Comparison of ENCODE assay signal across 14 cellular contexts in genomic region chr10:129741280-129741977, GRCh38.
DNase-seq lines count a peak whose midpoint lies in the region; ATAC-seq and TF ChIP-seq lines count a peak whose summit lies in the region.
"Had no signal": no experiment of that assay in that cellular context is flagged by ENCODE, and none has a peak within 500 bp of the region (broad histone marks: within the 10 kb centered on the region; RNA-seq: fewer than 3 reads in every experiment).

No MANE protein-coding gene starts in this region.

- H3K9me3 Mint-ChIP-seq in stimulated activated effector memory CD8-positive, alpha-beta T cell treated with anti-CD3 and anti-CD28 coated beads, Interleukin-12 subunit alpha, Interleukin-12 subunit beta, amount 100 ng/mL, for 72 hours: peaks cover 12% of the 10 kb centered on the region
- H3K9me3 Mint-ChIP-seq in CD4-positive, alpha-beta memory T cell: peaks cover 0 to 48% (median 40%) of the 10 kb centered on the region in 8 donors

- no peak overlapping the region for H3K27ac ChIP-seq in right atrium auricular region
- no peak overlapping the region for H3K27ac ChIP-seq in heart right ventricle
- no peak overlapping the region for H3K27ac ChIP-seq in hepatocyte
- no peak overlapping the region for H3K27ac ChIP-seq in sigmoid colon
- no peak overlapping the region for H3K27ac ChIP-seq in CD4-positive, alpha-beta memory T cell (ENCODE audit: low read depth, low read length)
- H3K27ac ChIP-seq: C4-2B had no signal

- TF ChIP-seq POLR2A in sigmoid colon (IDR thresholded peaks at IDR 0.05): no peak

- H3K36me3 ChIP-seq in right atrium auricular region: no peaks in the 10 kb centered on the region
- H3K36me3 ChIP-seq in heart right ventricle: no peaks in the 10 kb centered on the region
- no peaks in the 10 kb centered on the region for H3K36me3 ChIP-seq in hepatocyte (replicated peaks; ENCODE audit: insufficient read depth, low read depth)
- no peaks in the 10 kb centered on the region for H3K36me3 ChIP-seq in sigmoid colon
- no peaks in the 10 kb centered on the region for H3K36me3 ChIP-seq in CD4-positive, alpha-beta memory T cell (ENCODE audit: insufficient read depth, low read length)

- H3K27me3 ChIP-seq in right atrium auricular region: no peaks in the 10 kb centered on the region
- no peaks in the 10 kb centered on the region for H3K27me3 ChIP-seq in heart right ventricle
- H3K27me3 ChIP-seq in hepatocyte: no peaks in the 10 kb centered on the region
- no peaks in the 10 kb centered on the region for H3K27me3 ChIP-seq in sigmoid colon
- no peaks in the 10 kb centered on the region for H3K27me3 ChIP-seq in CD4-positive, alpha-beta memory T cell (ENCODE audit: insufficient read depth, low read length)

- TF ChIP-seq CTCF in right atrium auricular region (IDR thresholded peaks at IDR 0.05) (no peak), heart right ventricle (IDR thresholded peaks at IDR 0.05) (no peak), hepatocyte (IDR thresholded peaks at IDR 0.05; ENCODE audit: poor library complexity) (no peak), sigmoid colon (IDR thresholded peaks at IDR 0.05) (no peak)

- H3K4me3 Mint-ChIP-seq in stimulated activated effector memory CD8-positive, alpha-beta T cell treated with anti-CD3 and anti-CD28 coated beads, Interleukin-12 subunit alpha, Interleukin-12 subunit beta, amount 100 ng/mL, for 72 hours: no peak overlapping the region
- H3K4me3 Mint-ChIP-seq in CD4-positive, alpha-beta memory T cell: no peak overlapping the region

- no peak overlapping the region for H3K27ac Mint-ChIP-seq in stimulated activated effector memory CD8-positive, alpha-beta T cell treated with anti-CD3 and anti-CD28 coated beads, Interleukin-12 subunit alpha, Interleukin-12 subunit beta, amount 100 ng/mL, for 72 hours
- H3K27ac Mint-ChIP-seq in CD4-positive, alpha-beta memory T cell: no peak overlapping the region

- WGBS in heart right ventricle, 2 donors: 94 to 97% methylated on average over 19 of the region's 19 CpGs
- 93% methylated on average over 19 of the region's 19 CpGs for WGBS in hepatocyte (ENCODE audit: low lambda C conversion rate, missing lambda C conversion rate)
- WGBS in sigmoid colon, 2 donors: 93 to 96% methylated on average over 19 of the region's 19 CpGs

- no peak overlapping the region for H3K4me2 ChIP-seq in hepatocyte

- no peaks in the 10 kb centered on the region for H4K20me1 ChIP-seq in hepatocyte (ENCODE audit: insufficient read depth, poor library complexity, severe bottlenecking)

- H3K9me2 ChIP-seq in hepatocyte (replicated peaks; ENCODE audit: insufficient read depth): no peaks in the 10 kb centered on the region

- H3K4me3 ChIP-seq in right atrium auricular region (no peak overlapping the region), heart right ventricle (no peak overlapping the region), hepatocyte (no peak overlapping the region), sigmoid colon (no peak overlapping the region)
- H3K4me3 ChIP-seq in CD4-positive, alpha-beta memory T cell (ENCODE audit: low read length in 2 of 2): no peak overlapping the region

- no peaks in the 10 kb centered on the region for H3K79me2 ChIP-seq in hepatocyte

- no peak for TF ChIP-seq EP300 in sigmoid colon (IDR thresholded peaks at IDR 0.05)

- H3K4me1 Mint-ChIP-seq in stimulated activated effector memory CD8-positive, alpha-beta T cell treated with anti-CD3 and anti-CD28 coated beads, Interleukin-12 subunit alpha, Interleukin-12 subunit beta, amount 100 ng/mL, for 72 hours: peaks cover 4% of the 10 kb centered on the region
- H3K4me1 Mint-ChIP-seq in CD4-positive, alpha-beta memory T cell: peaks cover 0 to 3% (median 0%) of the 10 kb centered on the region in 4 donors

- H3K4me1 ChIP-seq in right atrium auricular region (no peaks in the 10 kb centered on the region), heart right ventricle (no peaks in the 10 kb centered on the region), hepatocyte (ENCODE audit: insufficient read depth) (no peaks in the 10 kb centered on the region), sigmoid colon (no peaks in the 10 kb centered on the region)
- H3K4me1 ChIP-seq in CD4-positive, alpha-beta memory T cell (ENCODE audit: insufficient read depth, low read length): no peaks in the 10 kb centered on the region

- intact Hi-C loops in heart right ventricle (cut with DNase I) (no loop called here), sigmoid colon (cut with DNase I) (no loop called here)
- intact Hi-C loops in CD4-positive, alpha-beta memory T cell (cut with micrococcal nuclease): no loop called here

- no peaks in the 10 kb centered on the region for H3K9me3 ChIP-seq in right atrium auricular region
- peaks cover 0 to 19% (median 0%) of the 10 kb centered on the region in 11 donors for H3K9me3 ChIP-seq in heart right ventricle
- H3K9me3 ChIP-seq in hepatocyte (ENCODE audit: low read depth): no peaks in the 10 kb centered on the region
- no peaks in the 10 kb centered on the region for H3K9me3 ChIP-seq in sigmoid colon
- peaks cover 0 to 9% of the 10 kb centered on the region in 2 donors for H3K9me3 ChIP-seq in CD4-positive, alpha-beta memory T cell (ENCODE audit: control insufficient read depth in 1 of 2, low read length in 2 of 2)

- POLR2A ChIA-PET in CD4-positive, alpha-beta memory T cell (lab: Charles Lee; ENCODE audit: partially characterized antibody): no interaction called here

- no peaks in the 10 kb centered on the region for H3K36me3 Mint-ChIP-seq in stimulated activated effector memory CD8-positive, alpha-beta T cell treated with anti-CD3 and anti-CD28 coated beads, Interleukin-12 subunit alpha, Interleukin-12 subunit beta, amount 100 ng/mL, for 72 hours
- peaks cover 34 to 56% of the 10 kb centered on the region in 2 donors for H3K36me3 Mint-ChIP-seq in CD4-positive, alpha-beta memory T cell

- H3K27me3 Mint-ChIP-seq in CD4-positive, alpha-beta memory T cell: no peaks in the 10 kb centered on the region

- H2AFZ ChIP-seq in hepatocyte: no peak overlapping the region

- ATAC-seq in heart right ventricle: no peak
- no peak for ATAC-seq in stimulated activated effector memory CD8-positive, alpha-beta T cell treated with anti-CD3 and anti-CD28 coated beads, Interleukin-12 subunit alpha, Interleukin-12 subunit beta, amount 100 ng/mL, for 72 hours

- CTCF ChIA-PET in CD4-positive, alpha-beta memory T cell (lab: Charles Lee; ENCODE audit: partially characterized antibody): no interaction called here

- DNase-seq in right atrium auricular region (ENCODE audit: low spot score) (peak; percentile 28), heart right ventricle (no peak), hepatocyte (ENCODE audit: low spot score) (peak; percentile 2), sigmoid colon (peak; percentile 54), LoVo (ENCODE audit: low spot score) (no peak)
- DNase-seq in stimulated activated effector memory CD8-positive, alpha-beta T cell treated with anti-CD3 and anti-CD28 coated beads, Interleukin-12 subunit alpha, Interleukin-12 subunit beta, amount 100 ng/mL, for 72 hours (ENCODE audit: low spot score in 2 of 2): no peak
- no peak for DNase-seq in CD4-positive, alpha-beta memory T cell
- DNase-seq: GF-D8, Karpas-422, MM.1S, NCI-H1092 treated with DMSO at 0.1 percent for 48 hours, NCI-H2227 treated with DMSO at 0.1 percent for 48 hours, NCI-H524 treated with DMSO at 0.1 percent for 48 hours had no signal

Comparison
In these comparisons a context has a peak if more than half of its experiments do, and no peak if none do; other contexts are left out.
1. DNase-seq: peak in right atrium auricular region (single experiment), hepatocyte (single experiment) and sigmoid colon (single experiment); none in heart right ventricle (0 of 2), stimulated activated effector memory CD8-positive, alpha-beta T cell treated with anti-CD3 and anti-CD28 coated beads, Interleukin-12 subunit alpha, Interleukin-12 subunit beta, amount 100 ng/mL, for 72 hours (0 of 2), CD4-positive, alpha-beta memory T cell (0 of 5) and LoVo (single experiment).